Comparison of ENCODE assay signal across 28 cellular contexts in genomic region chr5:26326153-26326759, GRCh38.
"Had no signal": no experiment of that assay in that cellular context is flagged by ENCODE, and none has a peak within 500 bp of the region (broad histone marks: within the 10 kb centered on the region; RNA-seq: fewer than 3 reads in every experiment).

No MANE protein-coding gene starts in this region.

- ATAC-seq: esophagus mucosa; gastrocnemius medialis; left cardiac atrium; left lung; naive thymus-derived CD8-positive, alpha-beta T cell; stimulated activated effector memory CD8-positive, alpha-beta T cell treated with anti-CD3 and anti-CD28 coated beads, Interleukin-12 subunit alpha, Interleukin-12 subunit beta, amount 100 ng/mL, for 72 hours had no signal

- H3K4me1 Mint-ChIP-seq: endodermal cell; naive thymus-derived CD8-positive, alpha-beta T cell; nephron progenitor cell; stimulated activated effector memory CD8-positive, alpha-beta T cell treated with anti-CD3 and anti-CD28 coated beads, Interleukin-12 subunit alpha, Interleukin-12 subunit beta, amount 100 ng/mL, for 72 hours had no signal

- H3K4me1 ChIP-seq: colonic mucosa, gastrocnemius medialis, left lung, lower lobe of right lung, right lobe of liver, stomach, thyroid gland, uterus had no signal

- H3K27ac Mint-ChIP-seq: dendritic cell treated with granulocyte-macrophage colony-stimulating factor and Interleukin-4, amounts not matched to agents 40 ng/mL and 50 ng/mL, for 4 days; endodermal cell; naive thymus-derived CD8-positive, alpha-beta T cell; nephron progenitor cell; stimulated activated effector memory CD8-positive, alpha-beta T cell treated with anti-CD3 and anti-CD28 coated beads, Interleukin-12 subunit alpha, Interleukin-12 subunit beta, amount 100 ng/mL, for 72 hours; type B pancreatic cell had no signal

- DNase-seq: colonic mucosa; effector CD8-positive, alpha-beta T cell; endodermal cell; foreskin fibroblast; gastrocnemius medialis; head of caudate nucleus; left cardiac atrium; lower lobe of right lung; naive thymus-derived CD8-positive, alpha-beta T cell; nephron progenitor cell; occipital lobe; ovary; retina; right lobe of liver; stimulated activated CD4-positive, alpha-beta T cell treated with anti-CD3 and anti-CD28 coated beads, Interleukin-2, amount 100 ng/mL, for 24 hours; stimulated activated CD4-positive, alpha-beta T cell treated with anti-CD3 and anti-CD28 coated beads, Interleukin-4, amount 100 ng/mL, for 24 hours; stimulated activated naive CD4-positive, alpha-beta T cell treated with Interleukin-2 at 50 U/mL for 16 hours; stomach; thyroid gland; uterus had no signal

- H3K36me3 ChIP-seq: colonic mucosa, gastrocnemius medialis, left lung, lower lobe of right lung, ovary, right lobe of liver, stomach, thyroid gland, uterus had no signal

- H3K4me3 Mint-ChIP-seq: dendritic cell treated with granulocyte-macrophage colony-stimulating factor and Interleukin-4, amounts not matched to agents 40 ng/mL and 50 ng/mL, for 4 days; endodermal cell; naive thymus-derived CD8-positive, alpha-beta T cell; nephron progenitor cell; stimulated activated effector memory CD8-positive, alpha-beta T cell treated with anti-CD3 and anti-CD28 coated beads, Interleukin-12 subunit alpha, Interleukin-12 subunit beta, amount 100 ng/mL, for 72 hours; type B pancreatic cell had no signal

- H3K9me3 Mint-ChIP-seq: dendritic cell treated with granulocyte-macrophage colony-stimulating factor and Interleukin-4, amounts not matched to agents 40 ng/mL and 50 ng/mL, for 4 days; type B pancreatic cell had no signal

- H3K27me3 ChIP-seq: colonic mucosa, gastrocnemius medialis, hepatocyte, left lung, ovary, right lobe of liver, stomach, thyroid gland, uterus had no signal

- H3K36me3 Mint-ChIP-seq: naive thymus-derived CD8-positive, alpha-beta T cell; stimulated activated effector memory CD8-positive, alpha-beta T cell treated with anti-CD3 and anti-CD28 coated beads, Interleukin-12 subunit alpha, Interleukin-12 subunit beta, amount 100 ng/mL, for 72 hours; type B pancreatic cell had no signal

- H3K27me3 Mint-ChIP-seq: dendritic cell treated with granulocyte-macrophage colony-stimulating factor and Interleukin-4, amounts not matched to agents 40 ng/mL and 50 ng/mL, for 4 days; naive thymus-derived CD8-positive, alpha-beta T cell; type B pancreatic cell had no signal

- H3K9me3 ChIP-seq: colonic mucosa, gastrocnemius medialis, lower lobe of right lung, ovary, right lobe of liver, thyroid gland, uterus had no signal

- H3K4me3 ChIP-seq: colonic mucosa, gastrocnemius medialis, hepatocyte, left lung, lower lobe of right lung, ovary, right lobe of liver, smooth muscle cell, stomach, thyroid gland, uterus had no signal

- H3K27ac ChIP-seq: colonic mucosa, epithelial cell of prostate, gastrocnemius medialis, hepatocyte, left lung, lower lobe of right lung, ovary, right lobe of liver, stomach, thyroid gland, uterus had no signal
